Comparison of ENCODE assay signal across 14 cellular contexts in genomic region chr22:17205432-17205831, GRCh38. TPM values are rescaled to one million over a fixed set of nuclear protein-coding genes. Genes with fewer than 3 reads are reported as not detected.
DNase-seq lines count a peak whose midpoint lies in the region; FAIRE-seq and TF ChIP-seq lines count a peak whose summit lies in the region.
"Had no signal": no experiment of that assay in that cellular context is flagged by ENCODE, and none has a peak within 500 bp of the region (broad histone marks: within the 10 kb centered on the region; RNA-seq: fewer than 3 reads in every experiment).

No MANE protein-coding gene starts in this region.

- H3K27ac Mint-ChIP-seq in activated CD4-positive, alpha-beta T cell treated with anti-CD3 and anti-CD28 coated beads, Interleukin-2, amount 10 ng/mL, durations not matched to agents 7 days and 5 days = no peak overlapping the region
- peak overlapping the region in 2 of 7 donors; percentile 36 to 59 for H3K27ac Mint-ChIP-seq in CD4-positive, alpha-beta memory T cell

- H3K36me3 Mint-ChIP-seq in activated CD4-positive, alpha-beta T cell treated with anti-CD3 and anti-CD28 coated beads, Interleukin-2, amount 10 ng/mL, durations not matched to agents 7 days and 5 days (ENCODE audit: low read depth) = peaks cover 51% of the 10 kb centered on the region
- H3K36me3 Mint-ChIP-seq in CD4-positive, alpha-beta memory T cell = peaks cover 47 to 61% of the 10 kb centered on the region in 2 donors

- no peaks in the 10 kb centered on the region for H3K79me2 ChIP-seq in hepatocyte

- H3K27me3 ChIP-seq in hepatocyte = no peaks in the 10 kb centered on the region
- H3K27me3 ChIP-seq in CD4-positive, alpha-beta memory T cell (ENCODE audit: insufficient read depth, low read length) = no peaks in the 10 kb centered on the region
- H3K27me3 ChIP-seq: dorsolateral prefrontal cortex, ovary had no signal

- H3K4me3 ChIP-seq in GM12865 (ENCODE audit: low read depth, low read length) (no peak overlapping the region), hepatocyte (no peak overlapping the region)
- no peak overlapping the region for H3K4me3 ChIP-seq in CD4-positive, alpha-beta memory T cell (ENCODE audit: low read length in 2 of 2)
- H3K4me3 ChIP-seq: dorsolateral prefrontal cortex, gastroesophageal sphincter, ovary had no signal

- no peak overlapping the region for H2AFZ ChIP-seq in hepatocyte

- TF ChIP-seq CTCF in GM12865 (IDR thresholded peaks at IDR 0.05; ENCODE audit: insufficient read depth, low read depth, low read length, missing control alignments) (no peak), hepatocyte (IDR thresholded peaks at IDR 0.05; ENCODE audit: poor library complexity) (no peak)

- 81% methylated on average over 7 of the region's 7 CpGs for WGBS in hepatocyte (ENCODE audit: low lambda C conversion rate, missing lambda C conversion rate)

- CTCF ChIA-PET in activated CD4-positive, alpha-beta T cell treated with anti-CD3 and anti-CD28 coated beads, Interleukin-2, amount 10 ng/mL, durations not matched to agents 7 days and 5 days (lab: Charles Lee) = interaction anchor here (1.0 to 1.2 kb wide), 2 partner anchors 34 to 37 kb away, joined by 3 to 4 read pairs; no protein-coding TSS in a partner anchor
- CTCF ChIA-PET in CD4-positive, alpha-beta memory T cell (lab: Charles Lee; ENCODE audit: partially characterized antibody) = interaction anchor here (1.1 to 1.9 kb wide), 7 partner anchors 14 to 298 kb away, joined by 3 to 7 read pairs (median 5); partner anchors contain the start of gene ADA2

- H3K4me1 Mint-ChIP-seq in activated CD4-positive, alpha-beta T cell treated with anti-CD3 and anti-CD28 coated beads, Interleukin-2, amount 10 ng/mL, durations not matched to agents 7 days and 5 days = peaks cover 4% of the 10 kb centered on the region
- H3K4me1 Mint-ChIP-seq in CD4-positive, alpha-beta memory T cell = peaks cover 9 to 24% (median 10%) of the 10 kb centered on the region in 4 donors

- no peak for TF ChIP-seq POLR2A in GM12891 (IDR thresholded peaks at IDR 0.05; ENCODE audit: low read depth, low read length)

- H4K20me1 ChIP-seq in hepatocyte (ENCODE audit: insufficient read depth, poor library complexity, severe bottlenecking) = no peaks in the 10 kb centered on the region

- H3K4me3 Mint-ChIP-seq in activated CD4-positive, alpha-beta T cell treated with anti-CD3 and anti-CD28 coated beads, Interleukin-2, amount 10 ng/mL, durations not matched to agents 7 days and 5 days = no peak overlapping the region
- no peak overlapping the region for H3K4me3 Mint-ChIP-seq in CD4-positive, alpha-beta memory T cell

- H3K36me3 ChIP-seq in hepatocyte (replicated peaks; ENCODE audit: insufficient read depth, low read depth) = no peaks in the 10 kb centered on the region
- H3K36me3 ChIP-seq in CD4-positive, alpha-beta memory T cell (ENCODE audit: insufficient read depth, low read length) = peaks cover 42% of the 10 kb centered on the region
- H3K36me3 ChIP-seq: gastroesophageal sphincter, ovary had no signal

- intact Hi-C loops in CD4-positive, alpha-beta memory T cell (cut with micrococcal nuclease) = loop anchor here (1.0 kb wide), 1 partner anchor 296 kb away; no protein-coding TSS in a partner anchor

- no peaks in the 10 kb centered on the region for H3K4me1 ChIP-seq in hepatocyte (ENCODE audit: insufficient read depth)
- no peaks in the 10 kb centered on the region for H3K4me1 ChIP-seq in CD4-positive, alpha-beta memory T cell (ENCODE audit: insufficient read depth, low read length)
- H3K4me1 ChIP-seq: gastroesophageal sphincter had no signal

- H3K9me3 ChIP-seq in hepatocyte (ENCODE audit: low read depth) = no peaks in the 10 kb centered on the region
- no peaks in the 10 kb centered on the region for H3K9me3 ChIP-seq in CD4-positive, alpha-beta memory T cell (ENCODE audit: control insufficient read depth in 1 of 2, low read length in 2 of 2)
- H3K9me3 ChIP-seq: gastroesophageal sphincter, ovary had no signal

- H3K27ac ChIP-seq in hepatocyte = no peak overlapping the region
- no peak overlapping the region for H3K27ac ChIP-seq in CD4-positive, alpha-beta memory T cell (ENCODE audit: low read depth, low read length)
- H3K27ac ChIP-seq: dorsolateral prefrontal cortex, gastroesophageal sphincter, ovary had no signal

- H3K9me3 Mint-ChIP-seq in activated CD4-positive, alpha-beta T cell treated with anti-CD3 and anti-CD28 coated beads, Interleukin-2, amount 10 ng/mL, durations not matched to agents 7 days and 5 days = no peaks in the 10 kb centered on the region
- H3K9me3 Mint-ChIP-seq in CD4-positive, alpha-beta memory T cell = no peaks in the 10 kb centered on the region

- no peaks in the 10 kb centered on the region for H3K9me2 ChIP-seq in hepatocyte (replicated peaks; ENCODE audit: insufficient read depth)

- H3K4me2 ChIP-seq in hepatocyte = no peak overlapping the region

- DNase-seq in Ammon's horn (ENCODE audit: low spot score) (peak; percentile 17), GM12865 (ENCODE audit: low read depth) (peak; percentile 26), NCI-H146 treated with DMSO at 0.1 percent for 48 hours (lab: John Stamatoyannopoulos, UW; ENCODE audit: unreplicated experiment) (peak; percentile 17), cerebellar cortex (ENCODE audit: low spot score) (peak; percentile 38), GM12891 (ENCODE audit: insufficient read length, low spot score) (no peak), hepatocyte (ENCODE audit: low spot score) (no peak)
- DNase-seq in activated CD4-positive, alpha-beta T cell treated with anti-CD3 and anti-CD28 coated beads, Interleukin-2, amount 10 ng/mL, durations not matched to agents 7 days and 5 days = no peak
- no peak for DNase-seq in CD4-positive, alpha-beta memory T cell
- DNase-seq: dorsolateral prefrontal cortex; left ventricle myocardium superior; NCI-H446 treated with DMSO at 0.1 percent for 48 hours; ovary; stimulated activated CD4-positive, alpha-beta T cell treated with anti-CD3 and anti-CD28 coated beads, Interleukin-4, amount 100 ng/mL, for 24 hours had no signal

- POLR2A ChIA-PET in activated CD4-positive, alpha-beta T cell treated with anti-CD3 and anti-CD28 coated beads, Interleukin-2, amount 10 ng/mL, durations not matched to agents 7 days and 5 days (lab: Charles Lee) = interaction anchor here (0.6 kb wide), 1 partner anchor 52 kb away, joined by 3 read pairs; no protein-coding TSS in a partner anchor
- POLR2A ChIA-PET in CD4-positive, alpha-beta memory T cell (lab: Charles Lee; ENCODE audit: partially characterized antibody) = interaction anchor here (0.5 to 1.3 kb wide), 2 partner anchors 296 to 299 kb away, joined by 3 to 4 read pairs; no protein-coding TSS in a partner anchor

- no peaks in the 10 kb centered on the region for H3K27me3 Mint-ChIP-seq in activated CD4-positive, alpha-beta T cell treated with anti-CD3 and anti-CD28 coated beads, Interleukin-2, amount 10 ng/mL, durations not matched to agents 7 days and 5 days
- no peaks in the 10 kb centered on the region for H3K27me3 Mint-ChIP-seq in CD4-positive, alpha-beta memory T cell

- no peak for FAIRE-seq in GM12891 (lab: Jason Lieb, UNC)

TF ChIP-seq in GM12891, 5 proteins besides CTCF, POLR2A, EP300 and RAD21:
- TF ChIP-seq PAX5 (IDR thresholded peaks at IDR 0.05; ENCODE audit: insufficient read depth, low read length, severe bottlenecking) = no peak
- TF ChIP-seq TAF1 (IDR thresholded peaks at IDR 0.05; ENCODE audit: low read depth, low read length) = no peak
- TF ChIP-seq POU2F2 (IDR thresholded peaks at IDR 0.05; ENCODE audit: low read depth, low read length) = no peak
- no peak for TF ChIP-seq SPI1 (IDR thresholded peaks at IDR 0.05; ENCODE audit: low read depth, low read length)
- no peak for TF ChIP-seq POLR2AphosphoS5 (IDR thresholded peaks at IDR 0.05; ENCODE audit: low read depth, low read length)

RNA-seq across cellular contexts. Expression of gene ADA2, which starts 13.8 kb away (rescaled TPM):
- polyA plus RNA-seq in GM12891 (2012; ENCODE audit: low read depth, missing spikeins) = 5.3 TPM
- total RNA-seq in activated CD4-positive, alpha-beta T cell treated with anti-CD3 and anti-CD28 coated beads, Interleukin-2, amount 10 ng/mL, durations not matched to agents 7 days and 5 days = 100 to 1,000 TPM; 118 to 137 TPM
- 12.1 and 17.5 TPM in 2 replicates for total RNA-seq in hepatocyte
- polyA plus RNA-seq in hepatocyte = 13.8 and 14.1 TPM in 2 replicates
- total RNA-seq in CD4-positive, alpha-beta memory T cell = 100 to 1,000 TPM; 133 to 147 TPM
- polyA plus RNA-seq in CD4-positive, alpha-beta memory T cell = 10 to 100 TPM; 67.3 to 77.1 TPM

RNA-seq across cellular contexts. Expression of gene HDHD5, which starts 46.4 kb away (rescaled TPM):
- 29.7 TPM for polyA plus RNA-seq in GM12891 (2012; ENCODE audit: low read depth, missing spikeins)
- total RNA-seq in activated CD4-positive, alpha-beta T cell treated with anti-CD3 and anti-CD28 coated beads, Interleukin-2, amount 10 ng/mL, durations not matched to agents 7 days and 5 days = 10 to 100 TPM; 30.9 to 37.1 TPM
- total RNA-seq in hepatocyte = 25.9 and 32.9 TPM in 2 replicates
- polyA plus RNA-seq in hepatocyte = 46.4 and 53.2 TPM in 2 replicates
- 10 to 100 TPM; 23.1 to 23.3 TPM for total RNA-seq in CD4-positive, alpha-beta memory T cell
- polyA plus RNA-seq in CD4-positive, alpha-beta memory T cell = 10 to 100 TPM; 51.6 to 86.7 TPM

Comparison
In these comparisons a context has a peak if more than half of its experiments do, and no peak if none do; other contexts are left out.
1. DNase-seq: peak in Ammon's horn (single experiment), GM12865 (single experiment), NCI-H146 treated with DMSO at 0.1 percent for 48 hours (single experiment) and cerebellar cortex (single experiment); none in GM12891 (single experiment), activated CD4-positive, alpha-beta T cell treated with anti-CD3 and anti-CD28 coated beads, Interleukin-2, amount 10 ng/mL, durations not matched to agents 7 days and 5 days (single experiment), hepatocyte (single experiment) and CD4-positive, alpha-beta memory T cell (0 of 5).